19 cellular contexts compared by ENCODE assay signal in the genomic region with DNA sequence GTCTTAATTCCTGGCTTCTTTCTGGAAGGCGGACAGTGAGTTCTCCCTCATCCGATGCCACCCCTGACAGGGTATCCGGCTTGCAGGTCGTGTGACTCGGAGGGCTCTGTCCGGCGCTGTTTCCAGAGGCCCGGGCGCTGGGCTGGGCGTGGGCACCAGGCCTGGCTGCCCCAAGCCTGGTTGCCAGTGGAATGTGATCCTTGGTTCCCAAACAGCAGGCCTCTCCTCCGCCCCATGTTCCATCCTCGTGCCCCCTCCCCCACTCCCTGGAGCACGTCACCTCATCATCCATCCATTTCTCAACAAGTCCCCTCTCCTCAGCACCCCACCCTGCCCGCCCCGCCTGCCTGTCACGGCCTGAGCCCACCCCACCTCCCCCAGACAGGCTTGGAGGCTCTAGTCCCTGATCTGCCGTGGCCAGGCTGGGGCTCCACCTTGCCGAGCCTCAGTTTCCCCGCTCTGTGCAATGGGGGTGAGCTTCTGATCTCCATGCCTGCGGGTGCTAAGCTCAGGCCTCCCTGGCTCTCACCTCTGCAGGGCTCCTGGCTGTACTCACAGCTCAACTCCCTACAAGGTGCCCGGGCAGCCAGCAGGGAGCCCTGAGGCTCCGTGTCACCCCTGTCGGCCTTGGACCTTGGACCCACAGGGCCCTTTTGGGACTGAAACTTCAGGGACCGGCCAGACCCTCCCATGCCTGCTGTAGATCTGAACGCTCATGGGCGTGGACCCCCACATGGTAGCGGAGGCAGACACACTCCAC. TPM values are rescaled to one million over a fixed set of nuclear protein-coding genes. Genes with fewer than 3 reads are reported as not detected.
DNase-seq lines count a peak whose midpoint lies in the region; ATAC-seq, FAIRE-seq and TF ChIP-seq lines count a peak whose summit lies in the region.
"Had no signal": no experiment of that assay in that cellular context is flagged by ENCODE, and none has a peak within 500 bp of the region (broad histone marks: within the 10 kb centered on the region; RNA-seq: fewer than 3 reads in every experiment).

No MANE protein-coding gene starts in this region.

- H3K4me2 ChIP-seq in OCI-LY7 (ENCODE audit: low read length), result peak overlapping the region; percentile 3; the same call in 1 of the 2 replicates

- no TSS peak for BruUV-seq in OCI-LY7 (replicated peaks; lab: Mats Ljungman, UMichigan)

- no peaks in the 10 kb centered on the region for H3K9me3 ChIP-seq in CD8-positive, alpha-beta memory T cell (ENCODE audit: low read length)
- H3K9me3 ChIP-seq in OCI-LY7 (ENCODE audit: low read length) (no peaks in the 10 kb centered on the region), kidney (ENCODE audit: control insufficient read depth in 1 of 2, low read length in 2 of 2) (no peaks in the 10 kb centered on the region)
- H3K9me3 ChIP-seq: sigmoid colon, SJCRH30 had no signal

- peaks cover 8 to 18% (median 13%) of the 10 kb centered on the region in 3 donors for H3K4me1 Mint-ChIP-seq in CD8-positive, alpha-beta memory T cell
- H3K4me1 Mint-ChIP-seq in stimulated activated naive B cell treated with anti-CD40 and anti-IgM and Interleukin-4, amounts not matched to agents 10 μg/mL and 1 μg/mL and 100 μg/mL, for 72 hours, result peaks cover 13 to 15% of the 10 kb centered on the region in 2 donors

- peak overlapping the region; percentile 21 for H3K4me3 ChIP-seq in CD8-positive, alpha-beta memory T cell (ENCODE audit: low read length)
- H3K4me3 ChIP-seq in OCI-LY7 (ENCODE audit: low read depth, low read length, poor library complexity, severe bottlenecking) (no peak overlapping the region), kidney (ENCODE audit: low read length in 2 of 2) (no peak overlapping the region)
- H3K4me3 ChIP-seq: sigmoid colon, SJCRH30 had no signal

- ATAC-seq in stimulated activated naive B cell treated with anti-CD40 and anti-IgM and Interleukin-4, amounts not matched to agents 10 μg/mL and 1 μg/mL and 100 μg/mL, for 72 hours (replicated peaks), result peak; percentile 31 to 39
- no peak for ATAC-seq in GM19351 (IDR thresholded peaks at IDR 0.05; ENCODE audit: unreplicated experiment)

- peak overlapping the region; percentile 42 for H2AFZ ChIP-seq in OCI-LY7 (ENCODE audit: low read length)

- no peak for TF ChIP-seq CTCF in OCI-LY7 (conservative IDR thresholded peaks at IDR 0.05; ENCODE audit: low read length)
- TF ChIP-seq CTCF in kidney (IDR thresholded peaks at IDR 0.05; ENCODE audit: borderline replicate concordance, extremely low read depth, insufficient read depth), result no peak

- no peak for FAIRE-seq in kidney (lab: Jason Lieb, UNC)
- FAIRE-seq: endometrium had no signal

- H3K4me3 Mint-ChIP-seq in CD8-positive, alpha-beta memory T cell, result peak overlapping the region in 1 of 7 donors; percentile 44
- no peak overlapping the region for H3K4me3 Mint-ChIP-seq in stimulated activated naive B cell treated with anti-CD40 and anti-IgM and Interleukin-4, amounts not matched to agents 10 μg/mL and 1 μg/mL and 100 μg/mL, for 72 hours
- H3K4me3 Mint-ChIP-seq: activated B cell treated with CpG ODN at 0.5 μM for 24 hours; T-helper 2 cell treated with Interferon-gamma antibody and Interleukin-4, amounts not matched to agents 5 μg/mL and 100 μg/mL, for 36 hours had no signal

- H3K36me3 ChIP-seq in CD8-positive, alpha-beta memory T cell (ENCODE audit: insufficient read depth, low read length), result no peaks in the 10 kb centered on the region
- H3K36me3 ChIP-seq in OCI-LY7 (ENCODE audit: insufficient read depth, low read length) (no peaks in the 10 kb centered on the region), kidney (ENCODE audit: control insufficient read depth in 1 of 2, insufficient read depth in 2 of 2, low read length in 2 of 2) (no peaks in the 10 kb centered on the region)
- H3K36me3 ChIP-seq: sigmoid colon, SJCRH30 had no signal

- H3K27me3 ChIP-seq in CD8-positive, alpha-beta memory T cell (ENCODE audit: insufficient read depth, low read length, poor library complexity, severe bottlenecking), result no peaks in the 10 kb centered on the region
- H3K27me3 ChIP-seq: sigmoid colon had no signal

- no peak overlapping the region for H3K27ac ChIP-seq in CD8-positive, alpha-beta memory T cell (ENCODE audit: low read depth, low read length)
- H3K27ac ChIP-seq in OCI-LY7 (ENCODE audit: low read depth, low read length, poor library complexity, severe bottlenecking) (no peak overlapping the region), kidney (ENCODE audit: low read depth in 2 of 2, low read length in 2 of 2) (peak overlapping the region; percentile 45 to 78)
- H3K27ac ChIP-seq: HL-60, SJCRH30 had no signal

- H3K9ac ChIP-seq in kidney (ENCODE audit: low read length in 2 of 2), result peak overlapping the region in 1 of 2 donors; percentile 40

- H3K27me3 Mint-ChIP-seq in CD8-positive, alpha-beta memory T cell, result no peaks in the 10 kb centered on the region
- H3K27me3 Mint-ChIP-seq in stimulated activated naive B cell treated with anti-CD40 and anti-IgM and Interleukin-4, amounts not matched to agents 10 μg/mL and 1 μg/mL and 100 μg/mL, for 72 hours, result no peaks in the 10 kb centered on the region

- intact Hi-C loops in OCI-LY7 (cut with micrococcal nuclease; ENCODE audit: unreplicated experiment), result no loop called here
- intact Hi-C loops in kidney (cut with DNase I), result no loop called here

- DNase-seq in CD8-positive, alpha-beta memory T cell, result no peak
- DNase-seq in OCI-LY7 (ENCODE audit: low spot score), result no peak
- no peak for DNase-seq in kidney
- no peak for DNase-seq in stimulated activated naive B cell treated with anti-CD40 and anti-IgM and Interleukin-4, amounts not matched to agents 10 μg/mL and 1 μg/mL and 100 μg/mL, for 72 hours
- no peak for DNase-seq in NK-92 treated with Interleukin-12 subunit alpha and Interleukin-12 subunit beta, amount 100 ng/mL, for 24 hours (lab: John Stamatoyannopoulos, UW)
- no peak for DNase-seq in NCI-H2196 (lab: John Stamatoyannopoulos, UW; ENCODE audit: unreplicated experiment)
- DNase-seq: activated gamma-delta T cell, Calu3, hypothalamus, kidney glomerular epithelial cell, NCI-H2029, nucleus accumbens had no signal

- H3K9me2 ChIP-seq in OCI-LY7 (ENCODE audit: insufficient read depth, low read length), result no peaks in the 10 kb centered on the region

- H3K9me3 Mint-ChIP-seq in CD8-positive, alpha-beta memory T cell, result no peaks in the 10 kb centered on the region
- H3K9me3 Mint-ChIP-seq in stimulated activated naive B cell treated with anti-CD40 and anti-IgM and Interleukin-4, amounts not matched to agents 10 μg/mL and 1 μg/mL and 100 μg/mL, for 72 hours, result peaks cover 0 to 2% of the 10 kb centered on the region in 2 donors
- H3K9me3 Mint-ChIP-seq: activated B cell treated with CpG ODN at 0.5 μM for 24 hours; T-helper 2 cell treated with Interferon-gamma antibody and Interleukin-4, amounts not matched to agents 5 μg/mL and 100 μg/mL, for 36 hours had no signal

- H3K4me1 ChIP-seq in CD8-positive, alpha-beta memory T cell (ENCODE audit: insufficient read depth, low read length), result peaks cover 29% of the 10 kb centered on the region
- H3K4me1 ChIP-seq in OCI-LY7 (ENCODE audit: insufficient read depth, low read length, poor library complexity, severe bottlenecking) (peaks cover 21% of the 10 kb centered on the region), kidney (ENCODE audit: control insufficient read depth in 1 of 2, insufficient read depth in 1 of 2, low read depth in 1 of 2, low read length in 2 of 2) (peaks cover 12 to 28% of the 10 kb centered on the region in 2 donors)
- H3K4me1 ChIP-seq: SJCRH30 had no signal

- CTCF ChIA-PET in CD8-positive, alpha-beta memory T cell (lab: Charles Lee), result interaction anchor here (1.2 to 1.5 kb wide), 3 partner anchors 11 to 59 kb away, joined by 3 to 8 read pairs (median 3); a partner anchor contains a TSS
- CTCF ChIA-PET in OCI-LY7 (lab: Charles Lee; ENCODE audit: unreplicated experiment), result no interaction called here

- no peaks in the 10 kb centered on the region for H4K20me1 ChIP-seq in OCI-LY7 (ENCODE audit: insufficient read depth, low read length)

- no peaks in the 10 kb centered on the region for H3K36me3 Mint-ChIP-seq in CD8-positive, alpha-beta memory T cell
- peaks cover 5 to 7% of the 10 kb centered on the region in 2 donors for H3K36me3 Mint-ChIP-seq in stimulated activated naive B cell treated with anti-CD40 and anti-IgM and Interleukin-4, amounts not matched to agents 10 μg/mL and 1 μg/mL and 100 μg/mL, for 72 hours

- peak overlapping the region in 2 of 8 donors; percentile 55 to 66 for H3K27ac Mint-ChIP-seq in CD8-positive, alpha-beta memory T cell
- peak overlapping the region; percentile 31 for H3K27ac Mint-ChIP-seq in stimulated activated naive B cell treated with anti-CD40 and anti-IgM and Interleukin-4, amounts not matched to agents 10 μg/mL and 1 μg/mL and 100 μg/mL, for 72 hours
- H3K27ac Mint-ChIP-seq: activated B cell treated with CpG ODN at 0.5 μM for 24 hours; T-helper 2 cell treated with Interferon-gamma antibody and Interleukin-4, amounts not matched to agents 5 μg/mL and 100 μg/mL, for 36 hours had no signal

- no peaks in the 10 kb centered on the region for H3K79me2 ChIP-seq in OCI-LY7 (ENCODE audit: insufficient read depth, low read depth, low read length)

- POLR2A ChIA-PET in CD8-positive, alpha-beta memory T cell (lab: Charles Lee), result interaction anchor here (0.8 to 1.4 kb wide), 2 partner anchors 19 to 48 kb away, joined by 3 to 7 read pairs; a partner anchor contains a TSS
- POLR2A ChIA-PET in OCI-LY7 (lab: Charles Lee), result interaction anchor here (1.1 kb wide), 1 partner anchor 48 kb away, joined by 4 read pairs; no protein-coding TSS in a partner anchor

RNA-seq across cellular contexts. Expression of a gene that starts 2.3 kb away (rescaled TPM):
- total RNA-seq in CD8-positive, alpha-beta memory T cell, result 1 to 10 TPM; 1.5 to 2.4 TPM
- polyA plus RNA-seq in CD8-positive, alpha-beta memory T cell, result 7.6 TPM
- total RNA-seq in OCI-LY7 (2014; rRNA removed; shearing (Covaris generic)), result not detected in 2 replicates
- total RNA-seq in OCI-LY7 (2022) (not detected in 2 replicates), kidney (6.7 TPM)
- 8.8 TPM for polyA plus RNA-seq in kidney (ENCODE audit: insufficient read depth, low read depth, low replicate concordance)

RNA-seq across cellular contexts. Expression of a gene that starts 19.1 kb away (rescaled TPM):
- total RNA-seq in CD8-positive, alpha-beta memory T cell, result under 1 TPM; 0.33 to 0.46 TPM
- polyA plus RNA-seq in CD8-positive, alpha-beta memory T cell, result 1.8 TPM
- total RNA-seq in OCI-LY7 (2014; rRNA removed; shearing (Covaris generic)), result not detected in 2 replicates
- total RNA-seq in OCI-LY7 (2022) (not detected in 2 replicates), kidney (2.1 TPM)
- polyA plus RNA-seq in kidney (ENCODE audit: insufficient read depth, low read depth, low replicate concordance), result 2.1 TPM
- total RNA-seq: Calu3 had no signal

RNA-seq across cellular contexts. Expression of a gene that starts 22.2 kb away (rescaled TPM):
- 10 to 100 TPM; 37.2 to 39.5 TPM for total RNA-seq in CD8-positive, alpha-beta memory T cell
- 16.8 TPM for polyA plus RNA-seq in CD8-positive, alpha-beta memory T cell
- total RNA-seq in OCI-LY7 (2014; rRNA removed; shearing (Covaris generic)), result 35.9 and 38.6 TPM in 2 replicates
- 33.0 and 34.2 TPM in 2 replicates for total RNA-seq in OCI-LY7 (2022)
- total RNA-seq in kidney, result 23.9 TPM
- 11.6 TPM for polyA plus RNA-seq in kidney (ENCODE audit: insufficient read depth, low read depth, low replicate concordance)

RNA-seq across cellular contexts. Expression of a gene that starts 31.7 kb away (rescaled TPM):
- 10 to 100 TPM; 44.0 to 50.6 TPM for total RNA-seq in CD8-positive, alpha-beta memory T cell
- 54.2 TPM for polyA plus RNA-seq in CD8-positive, alpha-beta memory T cell
- 105 and 119 TPM in 2 replicates for total RNA-seq in OCI-LY7 (2014; rRNA removed; shearing (Covaris generic))
- total RNA-seq in OCI-LY7 (2022) (91.0 and 108 TPM in 2 replicates), kidney (69.7 TPM)
- 82.6 TPM for polyA plus RNA-seq in kidney (ENCODE audit: insufficient read depth, low read depth, low replicate concordance)

RNA-seq across cellular contexts. Expression of a gene that starts 47.0 kb away (rescaled TPM):
- 100 to 1,000 TPM; 114 to 119 TPM for total RNA-seq in CD8-positive, alpha-beta memory T cell
- 48.9 TPM for polyA plus RNA-seq in CD8-positive, alpha-beta memory T cell
- total RNA-seq in OCI-LY7 (2014; rRNA removed; shearing (Covaris generic)), result 74.4 and 79.4 TPM in 2 replicates
- 72.6 and 78.8 TPM in 2 replicates for total RNA-seq in OCI-LY7 (2022)
- 124 TPM for total RNA-seq in kidney
- 113 TPM for polyA plus RNA-seq in kidney (ENCODE audit: insufficient read depth, low read depth, low replicate concordance)

Comparison
In these comparisons a context has a peak if more than half of its experiments do, and no peak if none do; other contexts are left out.
1. H3K27ac ChIP-seq: peak in kidney (2 of 2); none in CD8-positive, alpha-beta memory T cell (single experiment) and OCI-LY7 (single experiment).